In the genomic region with DNA sequence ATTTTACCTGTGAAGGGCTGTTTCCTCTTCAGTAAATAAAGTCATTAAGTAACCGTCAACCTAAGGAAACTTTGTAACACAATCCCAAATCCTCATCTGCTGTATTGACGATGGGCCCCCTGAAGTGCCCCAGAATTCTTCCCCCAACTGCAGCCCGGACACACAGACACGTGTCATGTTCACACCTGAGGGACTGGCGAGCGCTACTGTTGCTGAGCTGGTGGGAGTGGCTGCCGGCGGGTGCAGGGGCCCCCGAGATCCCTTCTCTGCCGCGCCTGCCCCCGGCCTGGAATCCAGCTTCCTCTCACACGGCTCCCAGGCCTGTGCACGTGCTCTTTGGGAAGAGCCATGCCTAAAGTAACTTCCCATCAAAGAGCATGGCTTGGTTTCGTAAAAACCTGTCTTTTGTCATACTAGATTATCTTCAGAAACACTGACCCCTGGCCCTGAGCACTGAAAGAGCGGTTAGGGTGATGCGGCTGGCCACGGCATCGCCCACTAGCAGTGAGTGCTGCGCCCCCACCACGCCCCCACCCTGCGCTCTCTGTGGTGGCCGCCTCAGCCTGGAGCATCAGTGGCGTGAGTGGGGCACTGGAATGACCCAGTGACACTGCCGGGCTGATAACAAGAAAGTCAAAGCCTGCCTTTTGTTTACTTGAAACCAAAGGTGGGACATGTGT, we compare ENCODE assay signal across 1 cellular context.
TF ChIP-seq lines count a peak whose summit lies in the region.

No MANE protein-coding gene starts in this region.

TF ChIP-seq in HepG2, 621 proteins besides CTCF, POLR2A, EP300 and RAD21:
- TF ChIP-seq ARID2 (CRISPR knock-in tag; IDR thresholded peaks at IDR 0.05; ENCODE audit: borderline replicate concordance) (no peak), ZC3H13 (CRISPR knock-in tag; IDR thresholded peaks at IDR 0.05) (no peak), TBX2 (CRISPR knock-in tag; IDR thresholded peaks at IDR 0.05; ENCODE audit: borderline replicate concordance) (no peak), AGO2 (optimal IDR thresholded peaks at IDR 0.05; ENCODE audit: low read depth, low read length) (peak; percentile 69)
- TF ChIP-seq, protein P1, sequence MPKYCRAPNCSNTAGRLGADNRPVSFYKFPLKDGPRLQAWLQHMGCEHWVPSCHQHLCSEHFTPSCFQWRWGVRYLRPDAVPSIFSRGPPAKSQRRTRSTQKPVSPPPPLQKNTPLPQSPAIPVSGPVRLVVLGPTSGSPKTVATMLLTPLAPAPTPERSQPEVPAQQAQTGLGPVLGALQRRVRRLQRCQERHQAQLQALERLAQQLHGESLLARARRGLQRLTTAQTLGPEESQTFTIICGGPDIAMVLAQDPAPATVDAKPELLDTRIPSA (CRISPR knock-in tag; IDR thresholded peaks at IDR 0.05; ENCODE audit: borderline replicate concordance): no peak
